Comparison of ENCODE assay signal across 8 cellular contexts in genomic region chr12:41663487-41664258, GRCh38.
DNase-seq lines count a peak whose midpoint lies in the region; ATAC-seq and TF ChIP-seq lines count a peak whose summit lies in the region.

No MANE protein-coding gene starts in this region.

- no peak overlapping the region for H3K27ac Mint-ChIP-seq in stimulated activated naive B cell treated with anti-CD40 and anti-IgM and Interleukin-4, amounts not matched to agents 10 μg/mL and 1 μg/mL and 100 μg/mL, for 72 hours
- no peak overlapping the region for H3K27ac Mint-ChIP-seq in activated CD8-positive, alpha-beta T cell treated with anti-CD3 and anti-CD28 coated beads for 36 hours

- TF ChIP-seq CTCF in GM12872 (IDR thresholded peaks at IDR 0.05; ENCODE audit: insufficient read depth, low read depth, low read length) = peak; percentile 22; the same call in 1 of the 3 replicates
- no peak for TF ChIP-seq CTCF in activated CD8-positive, alpha-beta T cell treated with anti-CD3 and anti-CD28 coated beads for 36 hours (IDR thresholded peaks at IDR 0.05)

- no peaks in the 10 kb centered on the region for H3K36me3 Mint-ChIP-seq in stimulated activated naive B cell treated with anti-CD40 and anti-IgM and Interleukin-4, amounts not matched to agents 10 μg/mL and 1 μg/mL and 100 μg/mL, for 72 hours
- H3K36me3 Mint-ChIP-seq in activated CD8-positive, alpha-beta T cell treated with anti-CD3 and anti-CD28 coated beads for 36 hours (ENCODE audit: low read depth) = no peaks in the 10 kb centered on the region

- H3K4me1 Mint-ChIP-seq in stimulated activated naive B cell treated with anti-CD40 and anti-IgM and Interleukin-4, amounts not matched to agents 10 μg/mL and 1 μg/mL and 100 μg/mL, for 72 hours = no peaks in the 10 kb centered on the region
- no peaks in the 10 kb centered on the region for H3K4me1 Mint-ChIP-seq in activated CD8-positive, alpha-beta T cell treated with anti-CD3 and anti-CD28 coated beads for 36 hours (ENCODE audit: low read depth)

- peaks cover 0 to 6% of the 10 kb centered on the region in 2 donors for H3K9me3 Mint-ChIP-seq in stimulated activated naive B cell treated with anti-CD40 and anti-IgM and Interleukin-4, amounts not matched to agents 10 μg/mL and 1 μg/mL and 100 μg/mL, for 72 hours
- H3K9me3 Mint-ChIP-seq in activated CD8-positive, alpha-beta T cell treated with anti-CD3 and anti-CD28 coated beads for 36 hours = peaks cover 2% of the 10 kb centered on the region

- intact Hi-C loops in activated CD8-positive, alpha-beta T cell treated with anti-CD3 and anti-CD28 coated beads for 36 hours (cut with micrococcal nuclease) = no loop called here
- intact Hi-C loops in left colon (cut with DNase I, micrococcal nuclease) = no loop called here

- CTCF ChIA-PET in activated CD8-positive, alpha-beta T cell treated with anti-CD3 and anti-CD28 coated beads for 36 hours (lab: Charles Lee) = no interaction called here

- H3K4me3 Mint-ChIP-seq in stimulated activated naive B cell treated with anti-CD40 and anti-IgM and Interleukin-4, amounts not matched to agents 10 μg/mL and 1 μg/mL and 100 μg/mL, for 72 hours = no peak overlapping the region
- H3K4me3 Mint-ChIP-seq in activated CD8-positive, alpha-beta T cell treated with anti-CD3 and anti-CD28 coated beads for 36 hours = no peak overlapping the region

- no peak for TF ChIP-seq POLR2A in erythroblast (IDR thresholded peaks at IDR 0.05; ENCODE audit: low read length)

- POLR2A ChIA-PET in activated CD8-positive, alpha-beta T cell treated with anti-CD3 and anti-CD28 coated beads for 36 hours (lab: Charles Lee) = no interaction called here

- DNase-seq in NCI-H748 (lab: John Stamatoyannopoulos, UW; ENCODE audit: unreplicated experiment) = peak; percentile 71
- peak; percentile 13 to 21 for DNase-seq in erythroblast (lab: John Stamatoyannopoulos, UW)
- DNase-seq in pons (ENCODE audit: low spot score) = peak; percentile 39
- no peak for DNase-seq in stimulated activated naive B cell treated with anti-CD40 and anti-IgM and Interleukin-4, amounts not matched to agents 10 μg/mL and 1 μg/mL and 100 μg/mL, for 72 hours
- DNase-seq in activated CD8-positive, alpha-beta T cell treated with anti-CD3 and anti-CD28 coated beads for 36 hours = no peak
- no peak for DNase-seq in cerebellum (ENCODE audit: low spot score)
- DNase-seq in left colon = no peak

- ATAC-seq in stimulated activated naive B cell treated with anti-CD40 and anti-IgM and Interleukin-4, amounts not matched to agents 10 μg/mL and 1 μg/mL and 100 μg/mL, for 72 hours (replicated peaks) = no peak
- no peak for ATAC-seq in activated CD8-positive, alpha-beta T cell treated with anti-CD3 and anti-CD28 coated beads for 36 hours
- ATAC-seq in left colon = no peak

- H3K27me3 Mint-ChIP-seq in stimulated activated naive B cell treated with anti-CD40 and anti-IgM and Interleukin-4, amounts not matched to agents 10 μg/mL and 1 μg/mL and 100 μg/mL, for 72 hours = no peaks in the 10 kb centered on the region
- peaks cover 2% of the 10 kb centered on the region for H3K27me3 Mint-ChIP-seq in activated CD8-positive, alpha-beta T cell treated with anti-CD3 and anti-CD28 coated beads for 36 hours

Comparison
In these comparisons a context has a peak if more than half of its experiments do, and no peak if none do; other contexts are left out.
1. DNase-seq: peak in NCI-H748 (single experiment), erythroblast (2 of 2) and pons (single experiment); none in stimulated activated naive B cell treated with anti-CD40 and anti-IgM and Interleukin-4, amounts not matched to agents 10 μg/mL and 1 μg/mL and 100 μg/mL, for 72 hours (single experiment), activated CD8-positive, alpha-beta T cell treated with anti-CD3 and anti-CD28 coated beads for 36 hours (single experiment), cerebellum (single experiment) and left colon (0 of 2).